15 cellular contexts compared by ENCODE assay signal in the genomic region with DNA sequence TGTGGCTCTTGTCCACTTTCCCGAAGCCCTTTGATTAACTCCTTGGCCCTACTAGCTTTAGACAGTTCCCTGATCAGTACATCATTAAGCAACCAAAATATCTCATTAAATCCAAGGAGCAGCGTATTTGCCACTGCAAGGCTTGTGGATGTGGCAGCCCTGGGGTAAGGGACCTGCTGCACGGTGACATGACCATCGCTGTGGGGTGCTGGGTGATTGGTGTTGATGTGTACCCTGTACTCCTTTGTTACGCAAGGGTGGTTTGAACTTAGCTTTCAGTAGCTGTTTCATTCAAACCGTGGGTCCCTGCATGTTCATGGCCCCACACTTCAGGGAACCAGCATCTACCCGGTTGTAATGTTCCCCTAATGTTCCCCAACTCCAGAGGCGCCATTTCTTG. TPM values are rescaled to one million over a fixed set of nuclear protein-coding genes. Genes with fewer than 3 reads are reported as not detected.
A peak's percentile ranks its signal among the peaks of the same experiment; 100 is the strongest.
DNase-seq lines count a peak whose midpoint lies in the region; ATAC-seq, FAIRE-seq and TF ChIP-seq lines count a peak whose summit lies in the region.
"Had no signal": no experiment of that assay in that cellular context is flagged by ENCODE, and none has a peak within 500 bp of the region (broad histone marks: within the 10 kb centered on the region; RNA-seq: fewer than 3 reads in every experiment).

No MANE protein-coding gene starts in this region.

- H3K4me1 Mint-ChIP-seq in T-helper 2 cell treated with Interferon-gamma antibody and Interleukin-4, amounts not matched to agents 5 μg/mL and 100 μg/mL, for 36 hours (ENCODE audit: low read depth) = peaks cover 81% of the 10 kb centered on the region
- peaks cover 73 to 84% of the 10 kb centered on the region in 2 donors for H3K4me1 Mint-ChIP-seq in immature natural killer cell
- peaks cover 84% of the 10 kb centered on the region for H3K4me1 Mint-ChIP-seq in stimulated activated naive CD8-positive, alpha-beta T cell treated with anti-CD3 and anti-CD28 coated beads, Interleukin-15, amount 100 ng/mL, for 72 hours
- H3K4me1 Mint-ChIP-seq: WTC11 had no signal

- FAIRE-seq in D721Med (lab: Jason Lieb, UNC) = no peak

- ATAC-seq in stimulated activated naive CD8-positive, alpha-beta T cell treated with anti-CD3 and anti-CD28 coated beads, Interleukin-15, amount 100 ng/mL, for 72 hours = no peak
- no peak for ATAC-seq in GM19023 (IDR thresholded peaks at IDR 0.05; ENCODE audit: unreplicated experiment)
- ATAC-seq: left ventricle myocardium superior, WTC11 had no signal

- peak; percentile 64 for DNase-seq in activated effector memory CD4-positive, alpha-beta T cell treated with anti-CD3 and anti-CD28 coated beads, Interleukin-2, amount 50 U/mL, for 16 hours
- no peak for DNase-seq in activated effector memory CD4-positive, alpha-beta T cell treated with Interleukin-2 at 50 U/mL for 16 hours
- DNase-seq in T-helper 2 cell treated with Interferon-gamma antibody and Interleukin-4, amounts not matched to agents 5 μg/mL and 100 μg/mL, for 36 hours (ENCODE audit: low spot score) = no peak
- DNase-seq in immature natural killer cell (no peak), NCI-H187 treated with DMSO at 0.1 percent for 48 hours (lab: John Stamatoyannopoulos, UW) (no peak), D721Med (ENCODE audit: insufficient read length, low spot score) (no peak)
- DNase-seq in stimulated activated naive CD8-positive, alpha-beta T cell treated with anti-CD3 and anti-CD28 coated beads, Interleukin-15, amount 100 ng/mL, for 72 hours = no peak
- DNase-seq: brain microvascular endothelial cell, left ventricle myocardium superior, NCI-H1930, NCI-H526 treated with DMSO at 0.1 percent for 48 hours, PC-9, transverse colon had no signal

- peak overlapping the region; percentile 92 for H3K4me3 Mint-ChIP-seq in T-helper 2 cell treated with Interferon-gamma antibody and Interleukin-4, amounts not matched to agents 5 μg/mL and 100 μg/mL, for 36 hours
- no peak overlapping the region for H3K4me3 Mint-ChIP-seq in immature natural killer cell
- peak overlapping the region in 1 of 2 donors; percentile 55 for H3K4me3 Mint-ChIP-seq in stimulated activated naive CD8-positive, alpha-beta T cell treated with anti-CD3 and anti-CD28 coated beads, Interleukin-15, amount 100 ng/mL, for 72 hours
- H3K4me3 Mint-ChIP-seq: WTC11 had no signal

- no peaks in the 10 kb centered on the region for H3K9me3 Mint-ChIP-seq in T-helper 2 cell treated with Interferon-gamma antibody and Interleukin-4, amounts not matched to agents 5 μg/mL and 100 μg/mL, for 36 hours
- H3K9me3 Mint-ChIP-seq in immature natural killer cell = no peaks in the 10 kb centered on the region
- no peaks in the 10 kb centered on the region for H3K9me3 Mint-ChIP-seq in stimulated activated naive CD8-positive, alpha-beta T cell treated with anti-CD3 and anti-CD28 coated beads, Interleukin-15, amount 100 ng/mL, for 72 hours
- H3K9me3 Mint-ChIP-seq: WTC11 had no signal

- TF ChIP-seq CTCF in D721Med (IDR thresholded peaks at IDR 0.05; ENCODE audit: insufficient read depth, missing control alignments) = no peak

- no peaks in the 10 kb centered on the region for H3K27me3 Mint-ChIP-seq in T-helper 2 cell treated with Interferon-gamma antibody and Interleukin-4, amounts not matched to agents 5 μg/mL and 100 μg/mL, for 36 hours (ENCODE audit: low read depth)
- H3K27me3 Mint-ChIP-seq in immature natural killer cell (ENCODE audit: low read depth in 3 of 3) = peaks cover 2 to 5% (median 3%) of the 10 kb centered on the region in 3 donors
- no peaks in the 10 kb centered on the region for H3K27me3 Mint-ChIP-seq in stimulated activated naive CD8-positive, alpha-beta T cell treated with anti-CD3 and anti-CD28 coated beads, Interleukin-15, amount 100 ng/mL, for 72 hours

- peak overlapping the region; percentile 100 for H3K27ac Mint-ChIP-seq in T-helper 2 cell treated with Interferon-gamma antibody and Interleukin-4, amounts not matched to agents 5 μg/mL and 100 μg/mL, for 36 hours
- peak overlapping the region; percentile 87 to 99 (median 96) for H3K27ac Mint-ChIP-seq in immature natural killer cell
- peak overlapping the region; percentile 78 to 99 for H3K27ac Mint-ChIP-seq in stimulated activated naive CD8-positive, alpha-beta T cell treated with anti-CD3 and anti-CD28 coated beads, Interleukin-15, amount 100 ng/mL, for 72 hours
- H3K27ac Mint-ChIP-seq: WTC11 had no signal

- peaks cover 89% of the 10 kb centered on the region for H3K36me3 Mint-ChIP-seq in T-helper 2 cell treated with Interferon-gamma antibody and Interleukin-4, amounts not matched to agents 5 μg/mL and 100 μg/mL, for 36 hours (ENCODE audit: low read depth)
- peaks cover 16 to 25% (median 21%) of the 10 kb centered on the region in 3 donors for H3K36me3 Mint-ChIP-seq in immature natural killer cell

RNA-seq across cellular contexts. Expression of gene OTULIN, which starts 41.0 kb away (rescaled TPM):
- polyA plus RNA-seq in immature natural killer cell = 10 to 100 TPM; 15.4 to 23.8 (median 20.4) TPM
